Comparison of ENCODE assay signal across 8 cellular contexts in genomic region chr10:8050561-8051108, GRCh38. TPM values are rescaled to one million over a fixed set of nuclear protein-coding genes. Genes with fewer than 3 reads are reported as not detected.
DNase-seq lines count a peak whose midpoint lies in the region; ATAC-seq and TF ChIP-seq lines count a peak whose summit lies in the region.

No MANE protein-coding gene starts in this region.

- H3K36me3 ChIP-seq in heart left ventricle, result no peaks in the 10 kb centered on the region
- no peaks in the 10 kb centered on the region for H3K36me3 ChIP-seq in upper lobe of left lung
- H3K36me3 ChIP-seq in MM.1S (replicated peaks; ENCODE audit: insufficient read depth, low read length), result no peaks in the 10 kb centered on the region

- H3K27me3 ChIP-seq in heart left ventricle (peaks cover 67 to 99% (median 98%) of the 10 kb centered on the region in 9 donors), upper lobe of left lung (peaks cover 2 to 96% (median 66%) of the 10 kb centered on the region in 4 donors), MM.1S (replicated peaks; ENCODE audit: insufficient read depth, low read length) (peaks cover 36% of the 10 kb centered on the region)

- no peaks in the 10 kb centered on the region for H4K20me1 ChIP-seq in MM.1S (ENCODE audit: insufficient read depth, low read length)

- no peak overlapping the region for H3K9ac ChIP-seq in MM.1S (ENCODE audit: low read length)

- H3K9me2 ChIP-seq in MM.1S (replicated peaks; ENCODE audit: insufficient read depth, low read length), result no peaks in the 10 kb centered on the region

- no peak for TF ChIP-seq EP300 in upper lobe of left lung (IDR thresholded peaks at IDR 0.05)

- intact Hi-C loops in heart left ventricle (cut with DNase I) (loop anchor here in 6 of 10 donors (5.0 to 10.0 kb wide), 6 partner anchors 224 to 424 kb away; no protein-coding TSS in a partner anchor), Right ventricle myocardium inferior (cut with DNase I) (loop anchor here (5.0 to 10.0 kb wide), 3 partner anchors 224 to 424 kb away; no protein-coding TSS in a partner anchor), lower leg skin (cut with DNase I; ENCODE audit: low total_unique reads) (loop anchor here (10.0 kb wide), 1 partner anchor 824 kb away; no protein-coding TSS in a partner anchor)

- ATAC-seq in heart left ventricle (no peak), Right ventricle myocardium inferior (no peak), upper lobe of left lung (ENCODE audit: low FRiP score in 2 of 2) (no peak), HG02571 (IDR thresholded peaks at IDR 0.05; ENCODE audit: unreplicated experiment) (no peak), HG03196 (IDR thresholded peaks at IDR 0.05; ENCODE audit: unreplicated experiment) (no peak)

- H2AFZ ChIP-seq in MM.1S (ENCODE audit: low read length), result no peak overlapping the region

- TF ChIP-seq POLR2A in heart left ventricle (IDR thresholded peaks at IDR 0.05) (no peak), lower leg skin (IDR thresholded peaks at IDR 0.05) (no peak), upper lobe of left lung (IDR thresholded peaks at IDR 0.05) (no peak)

- H3K79me2 ChIP-seq in MM.1S (ENCODE audit: low read length), result no peaks in the 10 kb centered on the region

- H3K4me1 ChIP-seq in heart left ventricle (peaks cover 4 to 73% (median 47%) of the 10 kb centered on the region in 12 donors), upper lobe of left lung (peaks cover 52 to 71% (median 59%) of the 10 kb centered on the region in 4 donors), MM.1S (ENCODE audit: low read length) (no peaks in the 10 kb centered on the region)

- no peak overlapping the region for H3K4me2 ChIP-seq in MM.1S (ENCODE audit: low read depth, low read length)

- H3K4me3 ChIP-seq in heart left ventricle (peak overlapping the region; percentile 19 to 59 (median 46)), lower leg skin (ENCODE audit: low read depth, poor library complexity, severe bottlenecking) (peak overlapping the region; percentile 28), upper lobe of left lung (peak overlapping the region in 3 of 4 donors; percentile 34 to 51 (median 46)), MM.1S (ENCODE audit: low read length) (no peak overlapping the region)

- TF ChIP-seq CTCF in heart left ventricle (IDR thresholded peaks at IDR 0.05) (no peak), lower leg skin (IDR thresholded peaks at IDR 0.05) (no peak), upper lobe of left lung (IDR thresholded peaks at IDR 0.05) (no peak), MM.1S (IDR thresholded peaks at IDR 0.05; ENCODE audit: low read length) (no peak)

- DNase-seq in heart left ventricle (no peak), Right ventricle myocardium inferior (ENCODE audit: missing footprints) (no peak), astrocyte of the hippocampus (ENCODE audit: low read depth, low spot score) (peak; percentile 61), lower leg skin (ENCODE audit: low spot score in 2 of 2) (peak in 1 of 2 donors; percentile 84), upper lobe of left lung (peak in 1 of 2 donors; percentile 85), MM.1S (no peak)

- H3K27ac ChIP-seq in heart left ventricle, result peak overlapping the region in 3 of 12 donors; percentile 1 to 25 (median 7)
- H3K27ac ChIP-seq in upper lobe of left lung, result no peak overlapping the region
- H3K27ac ChIP-seq in MM.1S (ENCODE audit: low read length), result no peak overlapping the region

- no peaks in the 10 kb centered on the region for H3F3A ChIP-seq in MM.1S (ENCODE audit: insufficient read depth, low read length)

- H3K9me3 ChIP-seq in heart left ventricle (no peaks in the 10 kb centered on the region), upper lobe of left lung (no peaks in the 10 kb centered on the region), MM.1S (replicated peaks; ENCODE audit: insufficient read depth, low read length) (no peaks in the 10 kb centered on the region)

- 0 to 3% (median 1%) methylated on average over 23 to 59 of the region's 59 CpGs for whole genome bisulfite sequencing in heart left ventricle, 4 donors
- 1% methylated on average over 18 to 25 of the region's 59 CpGs for WGBS in lower leg skin, 2 donors
- WGBS in upper lobe of left lung, 2 donors, result 0 to 1% methylated on average over 5 to 36 of the region's 59 CpGs

RNA-seq across cellular contexts. Expression of gene GATA3, which starts 3.9 kb away (rescaled TPM):
- total RNA-seq in heart left ventricle (1 to 10 TPM in 7 of 9 donors, under 1 TPM in 2; 0.71 to 3.4 (median 1.4) TPM), Right ventricle myocardium inferior (1.3 TPM), lower leg skin (100 to 1,000 TPM; 110 to 303 (median 163) TPM), upper lobe of left lung (1 to 10 TPM in 4 of 6 donors, under 1 TPM in 2; 0.22 to 6.3 (median 2.7) TPM)
- polyA plus RNA-seq in heart left ventricle, result 1 to 10 TPM; 1.0 to 1.1 TPM

Comparison
In these comparisons a context has a peak if more than half of its experiments do, and no peak if none do; other contexts are left out.
1. RNA of gene GATA3, which starts 3.9 kb away (total RNA-seq): 110 to 303 TPM in lower leg skin; 0.22 to 6.3 TPM in upper lobe of left lung, 0.71 to 3.4 TPM in heart left ventricle and 1.3 TPM in Right ventricle myocardium inferior (single experiment); every median in the first group is over 10 times any median in the second.